In genomic region chr15:22665059-22665702, GRCh38 we compare ENCODE assay signal across 8 cellular contexts.
DNase-seq lines count a peak whose midpoint lies in the region; ATAC-seq and TF ChIP-seq lines count a peak whose summit lies in the region.
"Not testable (repeated sequence)": the region's sequence is repeated elsewhere in the genome, so short reads cannot be mapped to it uniquely, and the experiment has no call there.

No MANE protein-coding gene starts in this region.

- H3K4me2 ChIP-seq in PC-9 (peak overlapping the region; percentile 58; the same call in 1 of the 2 replicates), neural progenitor cell (peak overlapping the region; percentile 73)

- BruUV-seq in PC-9 (replicated peaks; lab: Mats Ljungman, UMichigan) = not testable (repeated sequence)

- peak overlapping the region; percentile 30 for H3K4me3 Mint-ChIP-seq in activated T-helper 1 cell treated with anti-CD3 and anti-CD28 coated beads, Interleukin-12 subunit alpha, Interleukin-12 subunit beta, Interleukin-2, Interleukin-4 antibody, amounts not matched to agents 30 ng/mL and 10 ng/mL and 1 ng/mL, durations not matched to agents 14 hours and 24 hours and 36 hours
- peak overlapping the region; percentile 81 for H3K4me3 Mint-ChIP-seq in neural progenitor cell

- CTCF ChIA-PET in PC-9 (lab: Charles Lee) = not testable (repeated sequence)

- peak overlapping the region; percentile 63 for H3K27ac Mint-ChIP-seq in activated T-helper 1 cell treated with anti-CD3 and anti-CD28 coated beads, Interleukin-12 subunit alpha, Interleukin-12 subunit beta, Interleukin-2, Interleukin-4 antibody, amounts not matched to agents 30 ng/mL and 10 ng/mL and 1 ng/mL, durations not matched to agents 14 hours and 24 hours and 36 hours
- H3K27ac Mint-ChIP-seq in neural progenitor cell = not testable (repeated sequence)

- H3K9me2 ChIP-seq in PC-9 (ENCODE audit: insufficient read depth) = not testable (repeated sequence)

- not testable (repeated sequence) for H3K79me2 ChIP-seq in PC-9 (ENCODE audit: low read depth); neural progenitor cell (ENCODE audit: low read depth)

- not testable (repeated sequence) for H3K36me3 ChIP-seq in PC-9 (ENCODE audit: low read depth); iPS-20b (ENCODE audit: insufficient read depth, low read depth, low read length); neural progenitor cell; suprapubic skin

- H3K4me1 Mint-ChIP-seq in activated T-helper 1 cell treated with anti-CD3 and anti-CD28 coated beads, Interleukin-12 subunit alpha, Interleukin-12 subunit beta, Interleukin-2, Interleukin-4 antibody, amounts not matched to agents 30 ng/mL and 10 ng/mL and 1 ng/mL, durations not matched to agents 14 hours and 24 hours and 36 hours (ENCODE audit: low read depth); neural progenitor cell: not testable (repeated sequence)

- not testable (repeated sequence) for H3K36me3 Mint-ChIP-seq in activated T-helper 1 cell treated with anti-CD3 and anti-CD28 coated beads, Interleukin-12 subunit alpha, Interleukin-12 subunit beta, Interleukin-2, Interleukin-4 antibody, amounts not matched to agents 30 ng/mL and 10 ng/mL and 1 ng/mL, durations not matched to agents 14 hours and 24 hours and 36 hours (ENCODE audit: low read depth); neural progenitor cell

- intact Hi-C loops in PC-9 (cut with micrococcal nuclease; ENCODE audit: unreplicated experiment); activated T-helper 1 cell treated with anti-CD3 and anti-CD28 coated beads, Interleukin-12 subunit alpha, Interleukin-12 subunit beta, Interleukin-2, Interleukin-4 antibody, amounts not matched to agents 30 ng/mL and 10 ng/mL and 1 ng/mL, durations not matched to agents 14 hours and 24 hours and 36 hours (cut with micrococcal nuclease): not testable (repeated sequence)

- H3K27ac ChIP-seq in PC-9; iPS-20b (ENCODE audit: low read length); neural progenitor cell: not testable (repeated sequence)
- H3K27ac ChIP-seq in suprapubic skin = peak overlapping the region; percentile 88

- WGBS in suprapubic skin = 4% methylated on average over 10 of the region's 22 CpGs

- H3K27me3 Mint-ChIP-seq in activated T-helper 1 cell treated with anti-CD3 and anti-CD28 coated beads, Interleukin-12 subunit alpha, Interleukin-12 subunit beta, Interleukin-2, Interleukin-4 antibody, amounts not matched to agents 30 ng/mL and 10 ng/mL and 1 ng/mL, durations not matched to agents 14 hours and 24 hours and 36 hours (ENCODE audit: insufficient read depth) = peaks cover 28% of the 10 kb centered on the region
- not testable (repeated sequence) for H3K27me3 Mint-ChIP-seq in neural progenitor cell (ENCODE audit: insufficient read depth, low read depth)

- peak overlapping the region; percentile 14; the same call in 1 of the 2 replicates for H3K4me3 ChIP-seq in PC-9
- H3K4me3 ChIP-seq in iPS-20b (ENCODE audit: low read length) = peak overlapping the region; percentile 50; the same call in 1 of the 2 replicates
- H3K4me3 ChIP-seq in neural progenitor cell = peak overlapping the region; percentile 56
- H3K4me3 ChIP-seq in suprapubic skin = peak overlapping the region; percentile 69

- not testable (repeated sequence) for H3K9me3 ChIP-seq in PC-9 (ENCODE audit: insufficient read depth, low read depth); iPS-20b (ENCODE audit: insufficient read depth, low read depth, low read length); neural progenitor cell (ENCODE audit: low read depth); suprapubic skin

- POLR2A ChIA-PET in PC-9 (lab: Charles Lee; ENCODE audit: unreplicated experiment) = not testable (repeated sequence)

- H3K27me3 ChIP-seq in PC-9 (ENCODE audit: insufficient read depth, low read depth) (peaks cover 26% of the 10 kb centered on the region), iPS-20b (ENCODE audit: insufficient read depth, low read length) (peaks cover 27% of the 10 kb centered on the region), neural progenitor cell (peaks cover 50% of the 10 kb centered on the region)
- not testable (repeated sequence) for H3K27me3 ChIP-seq in suprapubic skin

- TF ChIP-seq EP300 in suprapubic skin (IDR thresholded peaks at IDR 0.05) = not testable (repeated sequence)

- not testable (repeated sequence) for H2AFZ ChIP-seq in PC-9
- H2AFZ ChIP-seq in neural progenitor cell (replicated peaks) = peak overlapping the region; percentile 92

- DNase-seq in DMS114 treated with DMSO at 0.1 percent for 48 hours (lab: John Stamatoyannopoulos, UW; ENCODE audit: unreplicated experiment) = peak; percentile 44
- not testable (repeated sequence) for DNase-seq in PC-9; activated T-helper 1 cell treated with anti-CD3 and anti-CD28 coated beads, Interleukin-12 subunit alpha, Interleukin-12 subunit beta, Interleukin-2, Interleukin-4 antibody, amounts not matched to agents 30 ng/mL and 10 ng/mL and 1 ng/mL, durations not matched to agents 14 hours and 24 hours and 36 hours (ENCODE audit: low spot score)
- peak; percentile 76 to 90 for DNase-seq in dermis microvascular lymphatic vessel endothelial cell (ENCODE audit: low read depth in 2 of 2)
- DNase-seq in neural progenitor cell (ENCODE audit: low spot score) = peak; percentile 4
- peak in 1 of 2 donors; percentile 56 for DNase-seq in suprapubic skin (ENCODE audit: low spot score in 2 of 2)

- H3F3A ChIP-seq in PC-9 (ENCODE audit: insufficient read depth, low read depth); neural progenitor cell (ENCODE audit: low read depth): not testable (repeated sequence)

- H3K9ac ChIP-seq in iPS-20b (ENCODE audit: low read depth, low read length); neural progenitor cell: not testable (repeated sequence)

- TF ChIP-seq POLR2A in suprapubic skin (IDR thresholded peaks at IDR 0.05) = not testable (repeated sequence)

- ATAC-seq in HG03354 (IDR thresholded peaks at IDR 0.05; ENCODE audit: poor library complexity, severe bottlenecking, unreplicated experiment) = peak; percentile 28

- not testable (repeated sequence) for TF ChIP-seq CTCF in PC-9 (conservative IDR thresholded peaks at IDR 0.05); neural progenitor cell (IDR thresholded peaks at IDR 0.05); suprapubic skin (IDR thresholded peaks at IDR 0.05)

- not testable (repeated sequence) for H4K20me1 ChIP-seq in PC-9 (ENCODE audit: insufficient read depth); neural progenitor cell (ENCODE audit: low read depth)

- not testable (repeated sequence) for H3K9me3 Mint-ChIP-seq in activated T-helper 1 cell treated with anti-CD3 and anti-CD28 coated beads, Interleukin-12 subunit alpha, Interleukin-12 subunit beta, Interleukin-2, Interleukin-4 antibody, amounts not matched to agents 30 ng/mL and 10 ng/mL and 1 ng/mL, durations not matched to agents 14 hours and 24 hours and 36 hours; neural progenitor cell

- H3K4me1 ChIP-seq in PC-9 (replicated peaks; ENCODE audit: insufficient read depth); iPS-20b (ENCODE audit: insufficient read depth, low read length); neural progenitor cell; suprapubic skin: not testable (repeated sequence)

Comparison
In these comparisons a context has a peak if more than half of its experiments do, and no peak if none do; other contexts are left out.
1. H3K4me3 ChIP-seq: peak in every context shown above with its lines; median percentile 69 in suprapubic skin; 56 in neural progenitor cell; 50 in iPS-20b; 14 in PC-9.